ENCODE assay signal across 8 cellular contexts in genomic region chr6:140774080-140774505, GRCh38.
A peak's percentile ranks its signal among the peaks of the same experiment; 100 is the strongest.
DNase-seq lines count a peak whose midpoint lies in the region; ATAC-seq, FAIRE-seq and TF ChIP-seq lines count a peak whose summit lies in the region.

No MANE protein-coding gene starts in this region.

- H3K36me3 Mint-ChIP-seq in naive thymus-derived CD4-positive, alpha-beta T cell, result no peaks in the 10 kb centered on the region
- no peaks in the 10 kb centered on the region for H3K36me3 Mint-ChIP-seq in Caco-2 (ENCODE audit: insufficient read depth, unreplicated experiment)

- intact Hi-C loops in naive thymus-derived CD4-positive, alpha-beta T cell (cut with micrococcal nuclease), result no loop called here
- intact Hi-C loops in Caco-2 (cut with micrococcal nuclease; ENCODE audit: unreplicated experiment) (no loop called here), sigmoid colon (cut with DNase I) (no loop called here)

- in situ Hi-C loops in astrocyte of the cerebellum (cut with HindIII; ENCODE audit: low sequenced_read_pairs), result no loop called here

- peaks cover 0 to 8% (median 2%) of the 10 kb centered on the region in 11 donors for H3K9me3 Mint-ChIP-seq in naive thymus-derived CD4-positive, alpha-beta T cell
- H3K9me3 Mint-ChIP-seq in Caco-2 (ENCODE audit: unreplicated experiment), result peaks cover 14% of the 10 kb centered on the region

- DNase-seq in GM12891 (ENCODE audit: insufficient read length, low spot score), result no peak
- peak; percentile 84 for DNase-seq in astrocyte of the cerebellum (ENCODE audit: low read depth)
- DNase-seq in naive thymus-derived CD4-positive, alpha-beta T cell, result no peak
- no peak for DNase-seq in Caco-2
- DNase-seq in GM19239 (ENCODE audit: insufficient read length, low spot score), result no peak
- no peak for DNase-seq in sigmoid colon

- 35 to 62% methylated on average over 3 of the region's 3 CpGs for WGBS in sigmoid colon, 2 donors

- BruUV-seq in Caco-2 (replicated peaks; lab: Mats Ljungman, UMichigan), result no TSS peak

- POLR2A ChIA-PET in naive thymus-derived CD4-positive, alpha-beta T cell (lab: Charles Lee), result no interaction called here
- POLR2A ChIA-PET in Caco-2 (lab: Charles Lee), result no interaction called here

- peaks cover 0 to 10% (median 0%) of the 10 kb centered on the region in 7 donors for H3K4me1 Mint-ChIP-seq in naive thymus-derived CD4-positive, alpha-beta T cell
- no peaks in the 10 kb centered on the region for H3K4me1 Mint-ChIP-seq in Caco-2 (ENCODE audit: low read depth, unreplicated experiment)

- peaks cover 0 to 5% (median 3%) of the 10 kb centered on the region in 5 donors for H3K27me3 Mint-ChIP-seq in naive thymus-derived CD4-positive, alpha-beta T cell
- no peaks in the 10 kb centered on the region for H3K27me3 Mint-ChIP-seq in Caco-2 (ENCODE audit: insufficient read depth, unreplicated experiment)

- FAIRE-seq in GM12891 (lab: Jason Lieb, UNC), result peak; percentile 47
- no peak for FAIRE-seq in GM19239 (lab: Jason Lieb, UNC)

- H3K27ac Mint-ChIP-seq in naive thymus-derived CD4-positive, alpha-beta T cell, result no peak overlapping the region
- no peak overlapping the region for H3K27ac Mint-ChIP-seq in Caco-2 (ENCODE audit: unreplicated experiment)

- H3K36me3 ChIP-seq in naive thymus-derived CD4-positive, alpha-beta T cell (ENCODE audit: control insufficient read depth in 2 of 3, insufficient read depth in 3 of 3, low read length in 3 of 3), result no peaks in the 10 kb centered on the region
- H3K36me3 ChIP-seq in Caco-2 (ENCODE audit: control insufficient read depth, insufficient read depth, low read length) (no peaks in the 10 kb centered on the region), sigmoid colon (no peaks in the 10 kb centered on the region)

- ATAC-seq in GM21526 (IDR thresholded peaks at IDR 0.05; ENCODE audit: low FRiP score, unreplicated experiment) (peak; percentile 100), HG03575 (IDR thresholded peaks at IDR 0.05; ENCODE audit: extremely low read depth, insufficient number of reproducible peaks, low FRiP score, unreplicated experiment) (peak; percentile 100)
- peak; percentile 36 for ATAC-seq in naive thymus-derived CD4-positive, alpha-beta T cell

- TF ChIP-seq CTCF in astrocyte of the cerebellum (IDR thresholded peaks at IDR 0.05; ENCODE audit: low read depth, low read length, missing control alignments), result no peak
- TF ChIP-seq CTCF in Caco-2 (IDR thresholded peaks at IDR 0.05; ENCODE audit: insufficient read depth in 1 of 2, low read depth in 1 of 2, low read length in 1 of 2, severe bottlenecking in 1 of 2, unreplicated experiment in 1 of 2), result no peak
- TF ChIP-seq CTCF in sigmoid colon (IDR thresholded peaks at IDR 0.05), result no peak

- no peaks in the 10 kb centered on the region for H3K27me3 ChIP-seq in naive thymus-derived CD4-positive, alpha-beta T cell (ENCODE audit: control insufficient read depth in 2 of 2, insufficient read depth in 2 of 2, low read length in 2 of 2)
- H3K27me3 ChIP-seq in Caco-2 (replicated peaks; ENCODE audit: control insufficient read depth, insufficient read depth, low read length) (no peaks in the 10 kb centered on the region), sigmoid colon (no peaks in the 10 kb centered on the region)

- H3K4me3 ChIP-seq in astrocyte of the cerebellum (ENCODE audit: low read depth, low read length) (no peak overlapping the region), Caco-2 (ENCODE audit: low read depth, low read length) (no peak overlapping the region), sigmoid colon (no peak overlapping the region)
- H3K4me3 ChIP-seq in naive thymus-derived CD4-positive, alpha-beta T cell (ENCODE audit: low read length), result no peak overlapping the region

- H3K27ac ChIP-seq in naive thymus-derived CD4-positive, alpha-beta T cell (ENCODE audit: low read depth, low read length), result no peak overlapping the region
- H3K27ac ChIP-seq in sigmoid colon, result no peak overlapping the region

- no peaks in the 10 kb centered on the region for H3K4me1 ChIP-seq in naive thymus-derived CD4-positive, alpha-beta T cell (ENCODE audit: control insufficient read depth in 2 of 2, insufficient read depth in 2 of 2, low read length in 2 of 2)
- H3K4me1 ChIP-seq in Caco-2, result no peaks in the 10 kb centered on the region
- peaks cover 0 to 13% (median 11%) of the 10 kb centered on the region in 4 donors for H3K4me1 ChIP-seq in sigmoid colon

- no peak overlapping the region for H3K4me3 Mint-ChIP-seq in naive thymus-derived CD4-positive, alpha-beta T cell
- H3K4me3 Mint-ChIP-seq in Caco-2 (ENCODE audit: unreplicated experiment), result no peak overlapping the region

- no peak for TF ChIP-seq POLR2A in GM12891 (IDR thresholded peaks at IDR 0.05; ENCODE audit: low read depth, low read length)
- no peak for TF ChIP-seq POLR2A in sigmoid colon (IDR thresholded peaks at IDR 0.05)

- TF ChIP-seq EP300 in sigmoid colon (IDR thresholded peaks at IDR 0.05), result no peak

- CTCF ChIA-PET in naive thymus-derived CD4-positive, alpha-beta T cell (lab: Charles Lee), result no interaction called here
- CTCF ChIA-PET in Caco-2 (lab: Charles Lee), result no interaction called here

- no peaks in the 10 kb centered on the region for H3K9me3 ChIP-seq in naive thymus-derived CD4-positive, alpha-beta T cell (ENCODE audit: control insufficient read depth in 2 of 3, low read length in 3 of 3)
- H3K9me3 ChIP-seq in Caco-2 (no peaks in the 10 kb centered on the region; the same call in 1 of the 2 replicates), sigmoid colon (no peaks in the 10 kb centered on the region)

TF ChIP-seq in GM12891, 5 proteins besides CTCF, POLR2A, EP300 and RAD21:
- TF ChIP-seq TAF1 (IDR thresholded peaks at IDR 0.05; ENCODE audit: low read depth, low read length), result no peak
- TF ChIP-seq SPI1 (IDR thresholded peaks at IDR 0.05; ENCODE audit: low read depth, low read length), result no peak
- TF ChIP-seq PAX5 (IDR thresholded peaks at IDR 0.05; ENCODE audit: insufficient read depth, low read length, severe bottlenecking), result no peak
- no peak for TF ChIP-seq POLR2AphosphoS5 (IDR thresholded peaks at IDR 0.05; ENCODE audit: low read depth, low read length)

Comparison
In these comparisons a context has a peak if more than half of its experiments do, and no peak if none do; other contexts are left out.
1. ATAC-seq: peak in every context shown above with its lines; median percentile 100 in GM21526; 100 in HG03575; 36 in naive thymus-derived CD4-positive, alpha-beta T cell.